ENCODE assay signal across 17 cellular contexts in genomic region chr9:134466869-134467616, GRCh38.
"Had no signal": no experiment of that assay in that cellular context is flagged by ENCODE, and none has a peak within 500 bp of the region (broad histone marks: within the 10 kb centered on the region; RNA-seq: fewer than 3 reads in every experiment).

No MANE protein-coding gene starts in this region.

- H3K36me3 Mint-ChIP-seq: activated naive CD8-positive, alpha-beta T cell treated with anti-CD3 and anti-CD28 coated beads for 36 hours; naive B cell; stimulated activated effector memory CD8-positive, alpha-beta T cell treated with anti-CD3 and anti-CD28 coated beads, Interleukin-12 subunit alpha, Interleukin-12 subunit beta, amount 100 ng/mL, for 72 hours had no signal

- H3K27me3 Mint-ChIP-seq: activated naive CD8-positive, alpha-beta T cell treated with anti-CD3 and anti-CD28 coated beads for 36 hours had no signal

- H3K4me3 ChIP-seq: coronary artery, left lung, thoracic aorta, upper lobe of right lung had no signal

- H3K4me3 Mint-ChIP-seq: activated B cell treated with CpG ODN at 0.5 μM for 24 hours; activated CD8-positive, alpha-beta T cell treated with anti-CD3 and anti-CD28 coated beads, Interleukin-2, amount 10 ng/mL, durations not matched to agents 7 days and 5 days; activated naive CD8-positive, alpha-beta T cell treated with anti-CD3 and anti-CD28 coated beads for 36 hours; central memory CD8-positive, alpha-beta T cell; naive B cell; stimulated activated effector memory CD8-positive, alpha-beta T cell treated with anti-CD3 and anti-CD28 coated beads, Interleukin-12 subunit alpha, Interleukin-12 subunit beta, amount 100 ng/mL, for 72 hours had no signal

- H3K27me3 ChIP-seq: brain microvascular endothelial cell, upper lobe of right lung had no signal

- ATAC-seq: activated CD8-positive, alpha-beta T cell treated with anti-CD3 and anti-CD28 coated beads, Interleukin-2, amount 10 ng/mL, durations not matched to agents 7 days and 5 days; left lung; stimulated activated effector memory CD8-positive, alpha-beta T cell treated with anti-CD3 and anti-CD28 coated beads, Interleukin-12 subunit alpha, Interleukin-12 subunit beta, amount 100 ng/mL, for 72 hours; upper lobe of right lung had no signal

- DNase-seq: activated B cell treated with CpG ODN at 0.5 μM for 24 hours; activated CD4-positive, alpha-beta T cell treated with anti-CD3 and anti-CD28 coated beads for 48 hours; activated CD8-positive, alpha-beta memory T cell treated with anti-CD3 and anti-CD28 coated beads, Interleukin-2, amount 50 U/mL, for 4 hours; activated CD8-positive, alpha-beta T cell treated with anti-CD3 and anti-CD28 coated beads, Interleukin-2, amount 10 ng/mL, durations not matched to agents 7 days and 5 days; activated naive CD8-positive, alpha-beta T cell treated with anti-CD3 and anti-CD28 coated beads for 36 hours; brain microvascular endothelial cell; effector CD4-positive, alpha-beta T cell; foreskin fibroblast; glutamatergic neuron; islet precursor cell; naive B cell; upper lobe of right lung had no signal

- H3K27ac ChIP-seq: brain microvascular endothelial cell, coronary artery, left lung, thoracic aorta, upper lobe of right lung had no signal

- H3K36me3 ChIP-seq: brain microvascular endothelial cell, left lung, thoracic aorta, upper lobe of right lung had no signal

- H3K27ac Mint-ChIP-seq: activated B cell treated with CpG ODN at 0.5 μM for 24 hours; activated CD8-positive, alpha-beta T cell treated with anti-CD3 and anti-CD28 coated beads, Interleukin-2, amount 10 ng/mL, durations not matched to agents 7 days and 5 days; activated naive CD8-positive, alpha-beta T cell treated with anti-CD3 and anti-CD28 coated beads for 36 hours; stimulated activated effector memory CD8-positive, alpha-beta T cell treated with anti-CD3 and anti-CD28 coated beads, Interleukin-12 subunit alpha, Interleukin-12 subunit beta, amount 100 ng/mL, for 72 hours had no signal

- H3K4me1 Mint-ChIP-seq: activated B cell treated with CpG ODN at 0.5 μM for 24 hours; central memory CD8-positive, alpha-beta T cell; naive B cell; stimulated activated effector memory CD8-positive, alpha-beta T cell treated with anti-CD3 and anti-CD28 coated beads, Interleukin-12 subunit alpha, Interleukin-12 subunit beta, amount 100 ng/mL, for 72 hours had no signal

- H3K9me3 Mint-ChIP-seq: activated B cell treated with CpG ODN at 0.5 μM for 24 hours; activated naive CD8-positive, alpha-beta T cell treated with anti-CD3 and anti-CD28 coated beads for 36 hours; central memory CD8-positive, alpha-beta T cell; naive B cell; stimulated activated effector memory CD8-positive, alpha-beta T cell treated with anti-CD3 and anti-CD28 coated beads, Interleukin-12 subunit alpha, Interleukin-12 subunit beta, amount 100 ng/mL, for 72 hours had no signal

- H3K9me3 ChIP-seq: left lung, thoracic aorta, upper lobe of right lung had no signal
